Comparison of ENCODE assay signal across 1 cellular context in the genomic region with DNA sequence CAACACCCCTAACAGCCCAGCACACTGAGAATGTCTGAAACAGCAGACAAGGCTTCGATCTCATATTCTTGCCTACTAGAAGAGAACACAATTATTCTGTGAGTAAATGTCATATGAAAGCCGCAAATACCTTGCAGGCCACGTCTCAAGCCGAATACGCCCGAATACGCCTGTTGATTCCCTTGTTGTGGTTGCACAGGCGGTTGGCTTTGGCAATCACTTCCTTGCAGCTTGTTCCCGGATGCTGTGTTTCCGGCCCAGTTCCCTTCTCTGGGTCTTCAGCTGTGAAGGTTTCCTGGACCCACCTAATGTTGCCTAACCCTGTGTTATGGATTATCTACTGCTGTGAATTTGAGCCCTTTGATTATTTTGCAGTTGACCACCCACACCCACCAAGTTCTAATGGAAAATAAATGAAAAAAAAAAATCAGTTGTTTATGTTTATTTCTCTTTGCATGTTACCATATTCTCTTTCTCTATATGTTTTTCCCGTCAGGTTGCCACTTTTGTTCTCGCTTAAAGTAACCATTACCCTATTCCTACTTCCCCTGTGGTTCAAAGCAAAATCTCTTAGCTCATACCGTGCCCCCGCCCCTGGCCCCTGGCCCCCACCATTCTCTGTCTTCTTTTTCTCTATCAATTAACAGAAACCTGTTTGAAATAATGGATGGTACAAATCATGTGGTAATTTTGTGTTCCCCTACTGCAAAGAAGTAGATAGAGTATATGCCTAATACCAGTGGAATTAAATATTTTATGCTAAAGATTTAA.
A peak's percentile ranks its signal among the peaks of the same experiment; 100 is the strongest.
TF ChIP-seq lines count a peak whose summit lies in the region.

No MANE protein-coding gene starts in this region.

TF ChIP-seq in K562, 482 proteins besides CTCF, POLR2A, EP300 and RAD21 (continued from another document and continues in another):
- TF ChIP-seq, protein P1, sequence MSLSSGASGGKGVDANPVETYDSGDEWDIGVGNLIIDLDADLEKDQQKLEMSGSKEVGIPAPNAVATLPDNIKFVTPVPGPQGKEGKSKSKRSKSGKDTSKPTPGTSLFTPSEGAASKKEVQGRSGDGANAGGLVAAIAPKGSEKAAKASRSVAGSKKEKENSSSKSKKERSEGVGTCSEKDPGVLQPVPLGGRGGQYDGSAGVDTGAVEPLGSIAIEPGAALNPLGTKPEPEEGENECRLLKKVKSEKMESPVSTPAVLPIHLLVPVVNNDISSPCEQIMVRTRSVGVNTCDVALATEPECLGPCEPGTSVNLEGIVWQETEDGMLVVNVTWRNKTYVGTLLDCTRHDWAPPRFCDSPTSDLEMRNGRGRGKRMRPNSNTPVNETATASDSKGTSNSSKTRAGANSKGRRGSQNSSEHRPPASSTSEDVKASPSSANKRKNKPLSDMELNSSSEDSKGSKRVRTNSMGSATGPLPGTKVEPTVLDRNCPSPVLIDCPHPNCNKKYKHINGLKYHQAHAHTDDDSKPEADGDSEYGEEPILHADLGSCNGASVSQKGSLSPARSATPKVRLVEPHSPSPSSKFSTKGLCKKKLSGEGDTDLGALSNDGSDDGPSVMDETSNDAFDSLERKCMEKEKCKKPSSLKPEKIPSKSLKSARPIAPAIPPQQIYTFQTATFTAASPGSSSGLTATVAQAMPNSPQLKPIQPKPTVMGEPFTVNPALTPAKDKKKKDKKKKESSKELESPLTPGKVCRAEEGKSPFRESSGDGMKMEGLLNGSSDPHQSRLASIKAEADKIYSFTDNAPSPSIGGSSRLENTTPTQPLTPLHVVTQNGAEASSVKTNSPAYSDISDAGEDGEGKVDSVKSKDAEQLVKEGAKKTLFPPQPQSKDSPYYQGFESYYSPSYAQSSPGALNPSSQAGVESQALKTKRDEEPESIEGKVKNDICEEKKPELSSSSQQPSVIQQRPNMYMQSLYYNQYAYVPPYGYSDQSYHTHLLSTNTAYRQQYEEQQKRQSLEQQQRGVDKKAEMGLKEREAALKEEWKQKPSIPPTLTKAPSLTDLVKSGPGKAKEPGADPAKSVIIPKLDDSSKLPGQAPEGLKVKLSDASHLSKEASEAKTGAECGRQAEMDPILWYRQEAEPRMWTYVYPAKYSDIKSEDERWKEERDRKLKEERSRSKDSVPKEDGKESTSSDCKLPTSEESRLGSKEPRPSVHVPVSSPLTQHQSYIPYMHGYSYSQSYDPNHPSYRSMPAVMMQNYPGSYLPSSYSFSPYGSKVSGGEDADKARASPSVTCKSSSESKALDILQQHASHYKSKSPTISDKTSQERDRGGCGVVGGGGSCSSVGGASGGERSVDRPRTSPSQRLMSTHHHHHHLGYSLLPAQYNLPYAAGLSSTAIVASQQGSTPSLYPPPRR (CRISPR knock-in tag; IDR thresholded peaks at IDR 0.05; ENCODE audit: borderline replicate concordance), result peak; percentile 29; the same call in 1 of the 2 replicates
- TF ChIP-seq, protein P2, sequence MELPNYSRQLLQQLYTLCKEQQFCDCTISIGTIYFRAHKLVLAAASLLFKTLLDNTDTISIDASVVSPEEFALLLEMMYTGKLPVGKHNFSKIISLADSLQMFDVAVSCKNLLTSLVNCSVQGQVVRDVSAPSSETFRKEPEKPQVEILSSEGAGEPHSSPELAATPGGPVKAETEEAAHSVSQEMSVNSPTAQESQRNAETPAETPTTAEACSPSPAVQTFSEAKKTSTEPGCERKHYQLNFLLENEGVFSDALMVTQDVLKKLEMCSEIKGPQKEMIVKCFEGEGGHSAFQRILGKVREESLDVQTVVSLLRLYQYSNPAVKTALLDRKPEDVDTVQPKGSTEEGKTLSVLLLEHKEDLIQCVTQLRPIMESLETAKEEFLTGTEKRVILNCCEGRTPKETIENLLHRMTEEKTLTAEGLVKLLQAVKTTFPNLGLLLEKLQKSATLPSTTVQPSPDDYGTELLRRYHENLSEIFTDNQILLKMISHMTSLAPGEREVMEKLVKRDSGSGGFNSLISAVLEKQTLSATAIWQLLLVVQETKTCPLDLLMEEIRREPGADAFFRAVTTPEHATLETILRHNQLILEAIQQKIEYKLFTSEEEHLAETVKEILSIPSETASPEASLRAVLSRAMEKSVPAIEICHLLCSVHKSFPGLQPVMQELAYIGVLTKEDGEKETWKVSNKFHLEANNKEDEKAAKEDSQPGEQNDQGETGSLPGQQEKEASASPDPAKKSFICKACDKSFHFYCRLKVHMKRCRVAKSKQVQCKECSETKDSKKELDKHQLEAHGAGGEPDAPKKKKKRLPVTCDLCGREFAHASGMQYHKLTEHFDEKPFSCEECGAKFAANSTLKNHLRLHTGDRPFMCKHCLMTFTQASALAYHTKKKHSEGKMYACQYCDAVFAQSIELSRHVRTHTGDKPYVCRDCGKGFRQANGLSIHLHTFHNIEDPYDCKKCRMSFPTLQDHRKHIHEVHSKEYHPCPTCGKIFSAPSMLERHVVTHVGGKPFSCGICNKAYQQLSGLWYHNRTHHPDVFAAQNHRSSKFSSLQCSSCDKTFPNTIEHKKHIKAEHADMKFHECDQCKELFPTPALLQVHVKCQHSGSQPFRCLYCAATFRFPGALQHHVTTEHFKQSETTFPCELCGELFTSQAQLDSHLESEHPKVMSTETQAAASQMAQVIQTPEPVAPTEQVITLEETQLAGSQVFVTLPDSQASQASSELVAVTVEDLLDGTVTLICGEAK (IDR thresholded peaks at IDR 0.05), result peak; percentile 50; the same call in 1 of the 2 replicates
- TF ChIP-seq, protein P2 (CRISPR knock-in tag; IDR thresholded peaks at IDR 0.05), result no peak
- peak; percentile 74 for TF ChIP-seq TCF3 (CRISPR knock-in tag; IDR thresholded peaks at IDR 0.05)
- 0 out of 2 replicates have a peak, but pooled peaks have one; percentile 29 for TF ChIP-seq ERF (CRISPR knock-in tag; IDR thresholded peaks at IDR 0.05)
- TF ChIP-seq PPARD (CRISPR knock-in tag; IDR thresholded peaks at IDR 0.05), result no peak
- peak; percentile 67 for TF ChIP-seq GABPA (tag; conservative IDR thresholded peaks at IDR 0.05; ENCODE audit: low read depth)
- TF ChIP-seq CCNT2 (IDR thresholded peaks at IDR 0.05; ENCODE audit: borderline replicate concordance, extremely low read depth, insufficient read length, low read depth, low read length), result no peak
- TF ChIP-seq HES1 (IDR thresholded peaks at IDR 0.05; ENCODE audit: low read depth), result 0 out of 2 replicates have a peak, but pooled peaks have one; percentile 27
- TF ChIP-seq TCFL5 (CRISPR knock-in tag; conservative IDR thresholded peaks at IDR 0.05), result no peak
- 0 out of 2 replicates have a peak, but pooled peaks have one; percentile 47 for TF ChIP-seq ZNF584 (CRISPR knock-in tag; IDR thresholded peaks at IDR 0.05; ENCODE audit: low read depth)
- TF ChIP-seq POLR2H (tag; IDR thresholded peaks at IDR 0.05; ENCODE audit: low read depth), result peak; percentile 57; the same call in 1 of the 2 replicates
- no peak for TF ChIP-seq NFIX (CRISPR knock-in tag; IDR thresholded peaks at IDR 0.05; ENCODE audit: low read depth)
- TF ChIP-seq TCF7 (IDR thresholded peaks at IDR 0.05; ENCODE audit: borderline replicate concordance), result peak; percentile 95
- TF ChIP-seq GABPB1 (CRISPR knock-in tag; IDR thresholded peaks at IDR 0.05), result peak; percentile 63; the same call in 1 of the 2 replicates
- TF ChIP-seq SOX6 (IDR thresholded peaks at IDR 0.05), result peak; percentile 93
- no peak for TF ChIP-seq TAF1 (IDR thresholded peaks at IDR 0.05; ENCODE audit: control insufficient read depth, extremely low read depth, insufficient read depth, low read length, severe bottlenecking)
- TF ChIP-seq RCOR1 (IDR thresholded peaks at IDR 0.05; ENCODE audit: borderline replicate concordance in 1 of 2, low read depth in 2 of 2, low read length in 2 of 2), result peak in 1 of 2 experiments; percentile 46; a peak in 1 of 4 replicates
- TF ChIP-seq NR2C2 (CRISPR knock-in tag; IDR thresholded peaks at IDR 0.05), result no peak
- TF ChIP-seq NR2C2 (tag; IDR thresholded peaks at IDR 0.05), result peak; percentile 62
- TF ChIP-seq CBFB (CRISPR knock-in tag; IDR thresholded peaks at IDR 0.05), result 0 out of 2 replicates have a peak, but pooled peaks have one; percentile 74
- no peak for TF ChIP-seq YY1 (IDR thresholded peaks at IDR 0.05; ENCODE audit: borderline replicate concordance in 1 of 3, control insufficient read depth in 1 of 3, extremely low read depth in 1 of 3, insufficient read depth in 3 of 3, insufficient read length in 1 of 3, insufficient replicate concordance in 2 of 3, low read depth in 1 of 3, low read length in 2 of 3)
- peak; percentile 79 to 89; a peak in 3 of 4 replicates for TF ChIP-seq ETV6 (IDR thresholded peaks at IDR 0.05; ENCODE audit: borderline replicate concordance in 1 of 2, low read depth in 2 of 2, low read length in 1 of 2)
- TF ChIP-seq ETV6 (CRISPR knock-in tag; IDR thresholded peaks at IDR 0.05; ENCODE audit: borderline replicate concordance), result no peak
- 0 out of 2 replicates have a peak, but pooled peaks have one; percentile 14 for TF ChIP-seq ZEB2 (IDR thresholded peaks at IDR 0.05)
- no peak for TF ChIP-seq SLC30A9 (CRISPR knock-in tag; IDR thresholded peaks at IDR 0.05)
- TF ChIP-seq SRSF7 (optimal IDR thresholded peaks at IDR 0.05; ENCODE audit: low read depth, low read length), result no peak
- TF ChIP-seq DPF2 (IDR thresholded peaks at IDR 0.05), result peak; percentile 42; the same call in 1 of the 2 replicates
- TF ChIP-seq MAZ (CRISPR knock-in tag; conservative IDR thresholded peaks at IDR 0.05 in 1 of 2, IDR thresholded peaks at IDR 0.05 in 1 of 2), result peak in 1 of 2 experiments; percentile 11; a peak in 1 of 4 replicates
- TF ChIP-seq ZNF175 (CRISPR knock-in tag; IDR thresholded peaks at IDR 0.05; ENCODE audit: low read depth), result peak; percentile 88
- TF ChIP-seq, protein P3, sequence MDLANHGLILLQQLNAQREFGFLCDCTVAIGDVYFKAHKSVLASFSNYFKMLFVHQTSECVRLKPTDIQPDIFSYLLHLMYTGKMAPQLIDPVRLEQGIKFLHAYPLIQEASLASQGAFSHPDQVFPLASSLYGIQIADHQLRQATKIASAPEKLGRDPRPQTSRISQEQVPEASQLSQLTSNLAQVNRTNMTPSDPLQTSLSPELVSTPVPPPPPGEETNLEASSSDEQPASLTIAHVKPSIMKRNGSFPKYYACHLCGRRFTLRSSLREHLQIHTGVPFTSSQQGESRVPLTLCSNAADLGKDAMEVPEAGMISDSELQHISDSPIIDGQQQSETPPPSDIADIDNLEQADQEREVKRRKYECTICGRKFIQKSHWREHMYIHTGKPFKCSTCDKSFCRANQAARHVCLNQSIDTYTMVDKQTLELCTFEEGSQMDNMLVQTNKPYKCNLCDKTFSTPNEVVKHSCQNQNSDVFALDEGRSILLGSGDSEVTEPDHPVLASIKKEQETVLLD (IDR thresholded peaks at IDR 0.05), result no peak
- peak; percentile 67 for TF ChIP-seq ARID1B (IDR thresholded peaks at IDR 0.05)
- TF ChIP-seq ETS1 (conservative IDR thresholded peaks at IDR 0.05; ENCODE audit: control insufficient read depth, low read depth, low read length), result peak; percentile 78
- 0 out of 2 replicates have a peak, but pooled peaks have one; percentile 30 for TF ChIP-seq ZNF668 (CRISPR knock-in tag; IDR thresholded peaks at IDR 0.05)
- peak; percentile 87 for TF ChIP-seq ZNF766 (CRISPR knock-in tag; conservative IDR thresholded peaks at IDR 0.05)
- TF ChIP-seq KLF6 (CRISPR knock-in tag; IDR thresholded peaks at IDR 0.05; ENCODE audit: borderline replicate concordance), result 0 out of 2 replicates have a peak, but pooled peaks have one; percentile 31
- TF ChIP-seq ZBTB1 (CRISPR knock-in tag; IDR thresholded peaks at IDR 0.05; ENCODE audit: borderline replicate concordance, low read depth), result peak; percentile 97
- no peak for TF ChIP-seq ZNF133 (CRISPR knock-in tag; IDR thresholded peaks at IDR 0.05)
- TF ChIP-seq L3MBTL2 (IDR thresholded peaks at IDR 0.05), result peak; percentile 46; the same call in 1 of the 2 replicates
- no peak for TF ChIP-seq TGIF2 (CRISPR knock-in tag; IDR thresholded peaks at IDR 0.05)
- TF ChIP-seq TRIM24 (IDR thresholded peaks at IDR 0.05), result peak; percentile 69 to 78; a peak in 3 of 4 replicates
- TF ChIP-seq CBFA2T3 (IDR thresholded peaks at IDR 0.05), result peak; percentile 66
- no peak for TF ChIP-seq MTA1 (IDR thresholded peaks at IDR 0.05; ENCODE audit: borderline replicate concordance)
- peak; percentile 38; the same call in 1 of the 2 replicates for TF ChIP-seq CC2D1A (IDR thresholded peaks at IDR 0.05)
- peak; percentile 83 for TF ChIP-seq CXXC5 (CRISPR knock-in tag; IDR thresholded peaks at IDR 0.05)
- TF ChIP-seq FOXP1 (CRISPR knock-in tag; IDR thresholded peaks at IDR 0.05), result no peak
- peak; percentile 53 for TF ChIP-seq TAL1 (IDR thresholded peaks at IDR 0.05)
- no peak for TF ChIP-seq ZKSCAN8 (CRISPR knock-in tag; IDR thresholded peaks at IDR 0.05)
